Comparison of ENCODE assay signal across 19 cellular contexts in the genomic region with DNA sequence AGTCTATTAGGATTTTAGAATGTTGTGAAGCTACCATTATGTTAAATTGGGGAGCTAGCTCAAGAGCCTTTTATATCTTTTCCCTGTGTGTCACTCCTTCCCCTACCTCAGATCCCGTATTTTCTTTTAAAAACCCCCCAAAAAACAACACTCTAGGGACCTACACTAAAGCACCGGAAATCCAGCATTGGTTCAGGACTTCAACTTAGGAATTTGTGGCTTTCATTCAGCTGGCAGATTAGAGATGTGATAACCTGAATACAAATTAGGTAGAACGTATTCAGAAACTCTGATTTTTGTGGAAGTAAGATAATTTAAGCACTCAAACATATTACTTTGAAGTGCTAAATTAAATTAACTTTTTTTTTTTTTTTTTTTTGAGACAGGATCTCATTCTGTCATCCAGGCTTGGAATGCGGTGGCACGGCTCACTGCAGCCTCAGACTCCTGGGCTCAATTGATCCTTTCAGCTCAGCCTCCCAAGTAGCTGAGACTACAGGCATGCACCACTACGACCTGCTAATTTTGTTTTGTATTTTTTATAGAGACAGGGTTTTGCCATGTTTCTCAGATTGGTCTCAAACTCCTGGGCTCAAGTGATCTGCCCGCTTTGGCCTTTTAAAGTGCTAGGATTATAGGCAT. TPM values are rescaled to one million over a fixed set of nuclear protein-coding genes. Genes with fewer than 3 reads are reported as not detected.
DNase-seq lines count a peak whose midpoint lies in the region; ATAC-seq, FAIRE-seq and TF ChIP-seq lines count a peak whose summit lies in the region.
"Had no signal": no experiment of that assay in that cellular context is flagged by ENCODE, and none has a peak within 500 bp of the region (broad histone marks: within the 10 kb centered on the region; RNA-seq: fewer than 3 reads in every experiment).

No MANE protein-coding gene starts in this region.

- in situ Hi-C loops in SK-MEL-5 (cut with HindIII; ENCODE audit: low pct_unique_long_range_greater_than_20kb, low sequenced_read_pairs) = no loop called here

- H3K9ac ChIP-seq in H1 (replicated peaks in 1 of 4; ENCODE audit: extremely low read depth in 1 of 4, low read depth in 3 of 4, low read length in 3 of 4) = no peak overlapping the region

- no peak overlapping the region for H3K4me3 ChIP-seq in H1 (ENCODE audit: extremely low read depth in 1 of 4, insufficient read depth in 2 of 4, low read depth in 3 of 4, low read length in 4 of 4)
- no peak overlapping the region for H3K4me3 ChIP-seq in esophagus squamous epithelium
- H3K4me3 ChIP-seq: A549 had no signal

- no peak for TF ChIP-seq POLR2A in H1 (IDR thresholded peaks at IDR 0.05; ENCODE audit: control extremely low read depth in 1 of 2, low read depth in 2 of 2, low read length in 2 of 2)
- no peak for TF ChIP-seq POLR2A in esophagus squamous epithelium (IDR thresholded peaks at IDR 0.05)

- intact Hi-C loops in esophagus squamous epithelium (cut with DNase I) = no loop called here

- no peak overlapping the region for H2AK5ac ChIP-seq in H1 (ENCODE audit: low read depth, low read length)

- no peaks in the 10 kb centered on the region for H3K79me2 ChIP-seq in H1 (ENCODE audit: control insufficient read depth in 1 of 2, insufficient read depth in 2 of 2, low read length in 2 of 2)

- H3K4me1 Mint-ChIP-seq in nephron progenitor cell = peaks cover 31% of the 10 kb centered on the region
- H3K4me1 Mint-ChIP-seq in naive thymus-derived CD8-positive, alpha-beta T cell = peaks cover 0 to under 1% (median 0%) of the 10 kb centered on the region in 4 donors
- H3K4me1 Mint-ChIP-seq in activated naive CD4-positive, alpha-beta T cell treated with anti-CD3 and anti-CD28 coated beads, Interleukin-2, amount 10 ng/mL, durations not matched to agents 7 days and 5 days = peaks cover under 1% of the 10 kb centered on the region

- no peak overlapping the region for H2BK15ac ChIP-seq in H1 (ENCODE audit: low read length)

- H3K27ac ChIP-seq in H1 (ENCODE audit: low read depth, low read length) (no peak overlapping the region), esophagus squamous epithelium (no peak overlapping the region)
- H3K27ac ChIP-seq: A549, C4-2B had no signal

- POLR2A ChIA-PET in H1 (lab: Charles Lee; ENCODE audit: partially characterized antibody) = no interaction called here
- POLR2A ChIA-PET in naive thymus-derived CD8-positive, alpha-beta T cell (lab: Charles Lee) = no interaction called here

- no peak overlapping the region for H3K4ac ChIP-seq in H1 (replicated peaks; ENCODE audit: insufficient read length, low read depth, low read length)

- H3K23ac ChIP-seq in H1 (ENCODE audit: insufficient read length) = no peak overlapping the region

- no peaks in the 10 kb centered on the region for H3K23me2 ChIP-seq in H1 (ENCODE audit: low read depth, low read length)

- no peak overlapping the region for H2BK20ac ChIP-seq in H1 (ENCODE audit: low read length)

- TF ChIP-seq CTCF in H1 (IDR thresholded peaks at IDR 0.05; ENCODE audit: control extremely low read depth in 1 of 3, insufficient read depth in 1 of 3, low read depth in 1 of 3, low read length in 3 of 3) (no peak), nephron progenitor cell (IDR thresholded peaks at IDR 0.05) (no peak), esophagus squamous epithelium (IDR thresholded peaks at IDR 0.05) (no peak)

- no peaks in the 10 kb centered on the region for H3K36me3 Mint-ChIP-seq in nephron progenitor cell (ENCODE audit: low read depth)
- no peaks in the 10 kb centered on the region for H3K36me3 Mint-ChIP-seq in naive thymus-derived CD8-positive, alpha-beta T cell
- H3K36me3 Mint-ChIP-seq in activated naive CD4-positive, alpha-beta T cell treated with anti-CD3 and anti-CD28 coated beads, Interleukin-2, amount 10 ng/mL, durations not matched to agents 7 days and 5 days = no peaks in the 10 kb centered on the region

- H4K8ac ChIP-seq in H1 (ENCODE audit: extremely low read depth, insufficient read depth, low read length) = no peak overlapping the region

- no peak overlapping the region for H3K4me2 ChIP-seq in H1 (ENCODE audit: insufficient read depth in 1 of 2, low read depth in 2 of 2, low read length in 2 of 2)
- H3K4me2 ChIP-seq: A549 had no signal

- H3K9me3 ChIP-seq in H1 (ENCODE audit: insufficient read depth in 2 of 2, low read depth in 1 of 2, low read length in 1 of 2) (no peaks in the 10 kb centered on the region), esophagus squamous epithelium (no peaks in the 10 kb centered on the region)
- H3K9me3 ChIP-seq: A549 had no signal

- CTCF ChIA-PET in H1 (lab: Charles Lee; ENCODE audit: partially characterized antibody) = interaction anchor here (1.7 kb wide), 1 partner anchor 30 kb away, joined by 3 read pairs; no protein-coding TSS in a partner anchor
- CTCF ChIA-PET in activated naive CD4-positive, alpha-beta T cell treated with anti-CD3 and anti-CD28 coated beads, Interleukin-2, amount 10 ng/mL, durations not matched to agents 7 days and 5 days (lab: Charles Lee) = no interaction called here

- no peak for TF ChIP-seq RAD21 in H1 (IDR thresholded peaks at IDR 0.05 in 1 of 2, conservative IDR thresholded peaks at IDR 0.05 in 1 of 2; ENCODE audit: low read depth in 2 of 2, low read length in 2 of 2)

- H3K14ac ChIP-seq in H1 (ENCODE audit: insufficient read length) = no peak overlapping the region

- no peaks in the 10 kb centered on the region; a peak in 1 of 7 replicates for H3K4me1 ChIP-seq in H1 (replicated peaks in 1 of 4; ENCODE audit: control insufficient read depth in 3 of 4, insufficient read depth in 4 of 4, low read length in 3 of 4)
- H3K4me1 ChIP-seq in esophagus squamous epithelium = peaks cover 4 to 23% (median 15%) of the 10 kb centered on the region in 3 donors

- no peak overlapping the region for H3K18ac ChIP-seq in H1 (ENCODE audit: extremely low read depth, low read length)

- H3K27ac Mint-ChIP-seq in nephron progenitor cell = no peak overlapping the region
- no peak overlapping the region for H3K27ac Mint-ChIP-seq in naive thymus-derived CD8-positive, alpha-beta T cell
- H3K27ac Mint-ChIP-seq in activated naive CD4-positive, alpha-beta T cell treated with anti-CD3 and anti-CD28 coated beads, Interleukin-2, amount 10 ng/mL, durations not matched to agents 7 days and 5 days = no peak overlapping the region
- H3K27ac Mint-ChIP-seq: H9, IgD-negative memory B cell had no signal

- 87% methylated on average over 7 of the region's 7 CpGs; no CpG with 5 or more reads in 1 of the 2 experiments for WGBS in H1 (ENCODE audit: extremely low coverage in 1 of 2, insufficient coverage in 1 of 2, insufficient read length in 1 of 2, insufficient replicate concordance in 2 of 2, low coverage in 1 of 2, low lambda C conversion rate in 2 of 2, missing lambda C conversion rate in 1 of 2), 2 experiments
- WGBS in esophagus squamous epithelium, 2 donors = 72 to 78% methylated on average over 7 of the region's 7 CpGs

- no peak overlapping the region for H2BK12ac ChIP-seq in H1 (ENCODE audit: low read depth, low read length)

- no peak for FAIRE-seq in H1 (lab: Jason Lieb, UNC)
- FAIRE-seq: A549 had no signal

- H2BK120ac ChIP-seq in H1 (replicated peaks; ENCODE audit: low read depth, low read length) = no peak overlapping the region

- no peak for ATAC-seq in naive thymus-derived CD8-positive, alpha-beta T cell
- ATAC-seq: A549 had no signal

- H4K20me1 ChIP-seq in H1 (replicated peaks in 1 of 2; ENCODE audit: control insufficient read depth in 1 of 2, insufficient read depth in 2 of 2, low read length in 2 of 2) = no peaks in the 10 kb centered on the region

- H2AFZ ChIP-seq in H1 (ENCODE audit: low read length) = no peak overlapping the region

- TF ChIP-seq EP300 in H1 (IDR thresholded peaks at IDR 0.05; ENCODE audit: borderline replicate concordance in 1 of 2, low read depth in 2 of 2, low read length in 2 of 2) = no peak

- H3K9me3 Mint-ChIP-seq in nephron progenitor cell = no peaks in the 10 kb centered on the region
- H3K9me3 Mint-ChIP-seq in naive thymus-derived CD8-positive, alpha-beta T cell = peaks cover 0 to 3% (median 0%) of the 10 kb centered on the region in 9 donors
- no peaks in the 10 kb centered on the region for H3K9me3 Mint-ChIP-seq in activated naive CD4-positive, alpha-beta T cell treated with anti-CD3 and anti-CD28 coated beads, Interleukin-2, amount 10 ng/mL, durations not matched to agents 7 days and 5 days
- H3K9me3 Mint-ChIP-seq: H9, IgD-negative memory B cell had no signal

- no peak overlapping the region for H4K5ac ChIP-seq in H1 (ENCODE audit: insufficient read length, low read depth, low read length)

- no peak overlapping the region for H3K56ac ChIP-seq in H1 (replicated peaks; ENCODE audit: insufficient read length, low read depth, low read length)

- no peaks in the 10 kb centered on the region for H3K79me1 ChIP-seq in H1 (ENCODE audit: low read depth, low read length)

- H3K4me3 Mint-ChIP-seq in nephron progenitor cell = peak overlapping the region; percentile 10
- H3K4me3 Mint-ChIP-seq in naive thymus-derived CD8-positive, alpha-beta T cell = no peak overlapping the region
- H3K4me3 Mint-ChIP-seq in activated naive CD4-positive, alpha-beta T cell treated with anti-CD3 and anti-CD28 coated beads, Interleukin-2, amount 10 ng/mL, durations not matched to agents 7 days and 5 days = no peak overlapping the region
- H3K4me3 Mint-ChIP-seq: H9, IgD-negative memory B cell had no signal

- peaks cover 32% of the 10 kb centered on the region for H3K27me3 Mint-ChIP-seq in nephron progenitor cell (ENCODE audit: low read depth, poor library complexity)
- peaks cover 21 to 86% (median 43%) of the 10 kb centered on the region in 5 donors for H3K27me3 Mint-ChIP-seq in naive thymus-derived CD8-positive, alpha-beta T cell
- H3K27me3 Mint-ChIP-seq in activated naive CD4-positive, alpha-beta T cell treated with anti-CD3 and anti-CD28 coated beads, Interleukin-2, amount 10 ng/mL, durations not matched to agents 7 days and 5 days = peaks cover 57% of the 10 kb centered on the region
- H3K27me3 Mint-ChIP-seq: IgD-negative memory B cell had no signal

- no peak overlapping the region for H4K91ac ChIP-seq in H1 (replicated peaks; ENCODE audit: insufficient read length, low read length)

- no peak overlapping the region for H2BK5ac ChIP-seq in H1 (ENCODE audit: low read depth, low read length)

- H3K27me3 ChIP-seq in H1 (replicated peaks in 1 of 4; ENCODE audit: control insufficient read depth in 3 of 4, extremely low read depth in 1 of 4, insufficient read depth in 3 of 4, low read length in 3 of 4) = peaks cover 1 to 13% (median 7%) of the 10 kb centered on the region in 4 experiments
- no peaks in the 10 kb centered on the region for H3K27me3 ChIP-seq in esophagus squamous epithelium

- DNase-seq in ELF-1 (ENCODE audit: low read depth, low spot score) (peak; percentile 23), SK-MEL-5 (ENCODE audit: low read depth, low spot score) (peak; percentile 5), H1 (ENCODE audit: low read depth in 1 of 2, low spot score in 2 of 2) (no peak), nephron progenitor cell (peak; percentile 24), esophagus squamous epithelium (lab: John Stamatoyannopoulos, UW) (no peak), COLO829 (ENCODE audit: low spot score) (no peak)
- no peak for DNase-seq in naive thymus-derived CD8-positive, alpha-beta T cell
- no peak for DNase-seq in activated naive CD4-positive, alpha-beta T cell treated with anti-CD3 and anti-CD28 coated beads, Interleukin-2, amount 10 ng/mL, durations not matched to agents 7 days and 5 days
- DNase-seq: H9, Kasumi-1, NCI-H1105, NCI-H1694 treated with DMSO at 0.1 percent for 48 hours, NCI-H2107, NCI-H226, NCI-H524 treated with DMSO at 0.1 percent for 48 hours, SIG-M5 had no signal

- no peaks in the 10 kb centered on the region for H3K36me3 ChIP-seq in H1 (ENCODE audit: control insufficient read depth in 2 of 4, insufficient read depth in 4 of 4, low read length in 3 of 4)
- no peaks in the 10 kb centered on the region for H3K36me3 ChIP-seq in esophagus squamous epithelium

RNA-seq across cellular contexts. Expression of a gene that starts 6.8 kb away (rescaled TPM):
- total RNA-seq in SK-MEL-5 (2014; rRNA removed; shearing (Covaris generic)) = 9.6 TPM in 2 replicates
- 2.8 and 5.3 TPM in 2 replicates for polyA plus RNA-seq in SK-MEL-5 (2015; cell fraction: cytosol; rRNA removed)
- 5.7 and 16.4 TPM in 2 replicates for polyA plus RNA-seq in SK-MEL-5 (2015; cell fraction: nucleus; rRNA removed)
- 3.2 and 3.6 TPM in 2 replicates for total RNA-seq in H1 (2021; fragmentation: NEBNext Ultra II Directional; extraction: Animal tissue kit (Norgen Biotek cat#: 25700))
- polyA plus RNA-seq in H1 (2011; rRNA removed) = 1.0 and 1.1 TPM in 2 replicates
- 1.1 TPM for polyA plus RNA-seq in H1 (2011; cell fraction: cytosol; rRNA removed)
- 0.86 TPM for polyA plus RNA-seq in H1 (2011; cell fraction: nucleus; rRNA removed)
- 0.85 to 1.4 TPM (median 0.87 TPM) in 4 replicates for polyA plus RNA-seq in H1 (2012, experiment 1 of 2)
- polyA plus RNA-seq in H1 (2012, experiment 2 of 2) = 0.13 TPM
- polyA plus RNA-seq in H1 (2013, experiment 1 of 2) = 1.5 TPM
- 1.2 TPM for polyA plus RNA-seq in H1 (2013, experiment 2 of 2)
- 1.6 and 1.9 TPM in 2 replicates for polyA minus RNA-seq in H1 (2011; rRNA and poly(A)+ RNA removed)
- polyA minus RNA-seq in H1 (2011; cell fraction: cytosol; rRNA and poly(A)+ RNA removed) = 1.4 TPM
- polyA minus RNA-seq in H1 (2011; cell fraction: nucleus; rRNA and poly(A)+ RNA removed) = 3.3 TPM
- 10 to 100 TPM in 1 of 4 donors, 1 to 10 TPM in 3; 5.2 to 13.5 (median 7.0) TPM for total RNA-seq in esophagus squamous epithelium
- total RNA-seq in naive thymus-derived CD8-positive, alpha-beta T cell = under 1 TPM in 1 of 2 experiments, not detected in 1; 0.18 TPM
- not detected for polyA plus RNA-seq in naive thymus-derived CD8-positive, alpha-beta T cell

RNA-seq across cellular contexts. Expression of a gene that starts 46.4 kb away (rescaled TPM):
- 37.5 and 42.6 TPM in 2 replicates for total RNA-seq in SK-MEL-5 (2014; rRNA removed; shearing (Covaris generic))
- polyA plus RNA-seq in SK-MEL-5 (2015; cell fraction: cytosol; rRNA removed) = 13.5 and 23.4 TPM in 2 replicates
- 47.0 and 56.5 TPM in 2 replicates for polyA plus RNA-seq in SK-MEL-5 (2015; cell fraction: nucleus; rRNA removed)
- total RNA-seq in H1 (2021; fragmentation: NEBNext Ultra II Directional; extraction: Animal tissue kit (Norgen Biotek cat#: 25700)) = 34.3 and 39.1 TPM in 2 replicates
- polyA plus RNA-seq in H1 (2011; rRNA removed) = 4.1 and 7.1 TPM in 2 replicates
- 9.1 TPM for polyA plus RNA-seq in H1 (2011; cell fraction: cytosol; rRNA removed)
- 9.6 TPM for polyA plus RNA-seq in H1 (2011; cell fraction: nucleus; rRNA removed)
- polyA plus RNA-seq in H1 (2012, experiment 1 of 2) = 10.0 to 25.8 TPM (median 12.1 TPM) in 4 replicates
- polyA plus RNA-seq in H1 (2012, experiment 2 of 2) = 1.6 TPM
- polyA plus RNA-seq in H1 (2013, experiment 1 of 2) = 26.6 TPM
- 24.9 TPM for polyA plus RNA-seq in H1 (2013, experiment 2 of 2)
- 26.0 and 30.0 TPM in 2 replicates for polyA minus RNA-seq in H1 (2011; rRNA and poly(A)+ RNA removed)
- 10.9 TPM for polyA minus RNA-seq in H1 (2011; cell fraction: cytosol; rRNA and poly(A)+ RNA removed)
- 47.2 TPM for polyA minus RNA-seq in H1 (2011; cell fraction: nucleus; rRNA and poly(A)+ RNA removed)
- total RNA-seq in esophagus squamous epithelium = 10 to 100 TPM; 11.3 to 24.8 (median 18.5) TPM
- 10 to 100 TPM; 23.0 to 24.8 TPM for total RNA-seq in naive thymus-derived CD8-positive, alpha-beta T cell
- polyA plus RNA-seq in naive thymus-derived CD8-positive, alpha-beta T cell = 10 to 100 TPM; 10.6 to 16.0 (median 14.0) TPM

Comparison
In these comparisons a context has a peak if more than half of its experiments do, and no peak if none do; other contexts are left out.
1. DNase-seq: peak in ELF-1 (single experiment), SK-MEL-5 (single experiment) and nephron progenitor cell (single experiment); none in H1 (0 of 2), esophagus squamous epithelium (single experiment), COLO829 (single experiment), naive thymus-derived CD8-positive, alpha-beta T cell (0 of 10) and activated naive CD4-positive, alpha-beta T cell treated with anti-CD3 and anti-CD28 coated beads, Interleukin-2, amount 10 ng/mL, durations not matched to agents 7 days and 5 days (single experiment).